1 cellular context compared by ENCODE assay signal in the genomic region with DNA sequence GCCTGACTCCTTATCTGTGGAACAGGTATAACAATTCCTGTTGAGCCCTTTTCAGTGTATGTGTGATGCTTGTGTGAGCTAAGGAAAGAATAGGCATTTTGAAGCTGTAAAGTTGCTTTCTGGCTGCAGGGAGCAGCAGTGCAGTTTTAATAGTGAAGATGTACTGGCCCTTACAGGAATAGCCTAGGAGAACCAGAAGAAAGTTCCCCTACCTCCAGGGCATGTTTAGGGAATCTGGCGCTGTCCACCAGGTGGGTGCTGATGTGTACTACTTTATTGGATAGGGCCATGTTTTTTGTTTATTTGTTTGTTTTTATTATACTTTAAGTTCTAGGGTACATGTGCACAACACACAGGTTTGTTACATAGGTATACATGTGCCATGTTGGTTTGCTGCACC.
TF ChIP-seq lines count a peak whose summit lies in the region.

No MANE protein-coding gene starts in this region.

TF ChIP-seq in H1, 55 proteins besides CTCF, POLR2A, EP300 and RAD21:
- TF ChIP-seq CREB1 (IDR thresholded peaks at IDR 0.05): no peak
- peak in 1 of 2 experiments; percentile 52; a peak in 1 of 4 replicates for TF ChIP-seq SIN3A (conservative IDR thresholded peaks at IDR 0.05 in 1 of 2, IDR thresholded peaks at IDR 0.05 in 1 of 2; ENCODE audit: low read depth in 1 of 2, low read length in 2 of 2)
TF ChIP-seq in H1: peak in this region for 1.
